Comparison of ENCODE assay signal across 23 cellular contexts in genomic region chr14:33297565-33297964, GRCh38.
"Had no signal": no experiment of that assay in that cellular context is flagged by ENCODE, and none has a peak within 500 bp of the region (broad histone marks: within the 10 kb centered on the region; RNA-seq: fewer than 3 reads in every experiment).

No MANE protein-coding gene starts in this region.

- H3K9me3 Mint-ChIP-seq: stimulated activated naive B cell treated with anti-CD40 and anti-IgM and Interleukin-4, amounts not matched to agents 10 μg/mL and 1 μg/mL and 100 μg/mL, for 72 hours had no signal

- DNase-seq: activated T-cell treated with anti-CD3 and anti-CD28 coated beads, Interleukin-2, amount 50 U/mL, for 1 hour; aorta; caudate nucleus; dermis blood vessel endothelial cell; effector CD8-positive, alpha-beta T cell; esophagus squamous epithelium; gastrocnemius medialis; hypothalamus; left colon; mesenchymal stem cell; naive B cell; occipital lobe; posterior cingulate gyrus; small intestine; stimulated activated CD4-positive, alpha-beta T cell treated with anti-CD3 and anti-CD28 coated beads, Interleukin-2, amount 100 ng/mL, for 48 hours; stimulated activated CD8-positive, alpha-beta memory T cell treated with anti-CD3 and anti-CD28 coated beads, Interleukin-4, amount 100 ng/mL, for 48 hours; stimulated activated naive B cell treated with anti-CD40 and anti-IgM and Interleukin-4, amounts not matched to agents 10 μg/mL and 1 μg/mL and 100 μg/mL, for 72 hours; T-helper 9 cell; transverse colon; uterus had no signal

- H3K9me3 ChIP-seq: esophagus squamous epithelium, gastrocnemius medialis, transverse colon, uterus had no signal

- H3K4me1 ChIP-seq: esophagus squamous epithelium, gastrocnemius medialis, transverse colon, uterus had no signal

- H3K4me1 Mint-ChIP-seq: activated T-helper 17 cell treated with anti-CD3 and anti-CD28 coated beads, Interleukin-2, amount 50 U/mL, for 72 hours; naive B cell; stimulated activated naive B cell treated with anti-CD40 and anti-IgM and Interleukin-4, amounts not matched to agents 10 μg/mL and 1 μg/mL and 100 μg/mL, for 72 hours had no signal

- H3K27ac Mint-ChIP-seq: activated naive CD4-positive, alpha-beta T cell treated with anti-CD3 and anti-CD28 coated beads, Interleukin-2, amount 50 U/mL, for 72 hours; activated T-helper 17 cell treated with anti-CD3 and anti-CD28 coated beads, Interleukin-2, amount 50 U/mL, for 72 hours; brain; naive B cell; stimulated activated naive B cell treated with anti-CD40 and anti-IgM and Interleukin-4, amounts not matched to agents 10 μg/mL and 1 μg/mL and 100 μg/mL, for 72 hours had no signal

- H3K36me3 Mint-ChIP-seq: activated naive CD4-positive, alpha-beta T cell treated with anti-CD3 and anti-CD28 coated beads, Interleukin-2, amount 50 U/mL, for 72 hours; naive B cell; stimulated activated naive B cell treated with anti-CD40 and anti-IgM and Interleukin-4, amounts not matched to agents 10 μg/mL and 1 μg/mL and 100 μg/mL, for 72 hours had no signal

- H3K4me3 ChIP-seq: esophagus squamous epithelium, gastrocnemius medialis, transverse colon, uterus had no signal

- H3K27me3 Mint-ChIP-seq: activated T-helper 17 cell treated with anti-CD3 and anti-CD28 coated beads, Interleukin-2, amount 50 U/mL, for 72 hours; brain; naive B cell; stimulated activated naive B cell treated with anti-CD40 and anti-IgM and Interleukin-4, amounts not matched to agents 10 μg/mL and 1 μg/mL and 100 μg/mL, for 72 hours had no signal

- H3K4me3 Mint-ChIP-seq: activated T-helper 17 cell treated with anti-CD3 and anti-CD28 coated beads, Interleukin-2, amount 50 U/mL, for 72 hours; naive B cell; stimulated activated naive B cell treated with anti-CD40 and anti-IgM and Interleukin-4, amounts not matched to agents 10 μg/mL and 1 μg/mL and 100 μg/mL, for 72 hours had no signal

- H3K27ac ChIP-seq: esophagus squamous epithelium, gastrocnemius medialis, transverse colon, uterus had no signal

- H3K27me3 ChIP-seq: esophagus squamous epithelium, gastrocnemius medialis, transverse colon, uterus had no signal
